1 cellular context compared by ENCODE assay signal in the genomic region with DNA sequence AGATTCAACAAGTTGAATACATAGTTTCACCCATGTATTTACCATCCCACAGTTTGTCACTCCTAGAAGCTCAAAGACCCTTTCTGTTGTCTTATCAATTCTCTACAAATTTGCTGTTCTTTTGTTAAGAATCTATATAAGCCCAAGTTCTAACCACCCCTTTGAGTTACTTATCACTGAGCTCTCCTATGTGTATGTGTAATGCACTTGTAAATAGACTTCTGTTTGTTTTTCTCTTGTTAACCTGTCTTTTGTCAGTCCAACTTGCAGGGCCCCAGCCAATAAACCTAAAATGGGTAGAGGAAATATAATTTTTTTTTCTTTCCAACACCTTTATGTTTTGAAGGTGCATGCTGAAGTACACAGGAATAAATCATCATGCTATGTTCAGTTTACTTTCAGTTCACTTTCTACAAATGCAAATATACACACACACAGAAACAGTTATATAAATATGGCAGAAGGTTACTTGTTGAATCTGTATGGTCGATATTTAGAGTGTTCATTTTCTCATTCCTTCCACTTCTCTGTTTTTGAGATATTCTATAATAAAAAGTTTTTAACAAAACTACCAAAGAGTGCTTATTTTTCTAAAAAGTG.
A peak's percentile ranks its signal among the peaks of the same experiment; 100 is the strongest.
TF ChIP-seq lines count a peak whose summit lies in the region.

No MANE protein-coding gene starts in this region.

TF ChIP-seq in HepG2, 621 proteins besides CTCF, POLR2A, EP300 and RAD21:
- TF ChIP-seq TCF7 (IDR thresholded peaks at IDR 0.05; ENCODE audit: low read depth) = peak; percentile 15; the same call in 1 of the 2 replicates
- TF ChIP-seq POLR2G (IDR thresholded peaks at IDR 0.05; ENCODE audit: low read depth, low read length) = no peak
- no peak for TF ChIP-seq FOXP1 (IDR thresholded peaks at IDR 0.05)
- TF ChIP-seq FOXP1 (CRISPR knock-in tag; IDR thresholded peaks at IDR 0.05) = peak; percentile 24; the same call in 1 of the 2 replicates
